1 cellular context compared by ENCODE assay signal in genomic region chr16:70712359-70712758, GRCh38.
TF ChIP-seq lines count a peak whose summit lies in the region.

No MANE protein-coding gene starts in this region.

TF ChIP-seq in HepG2, 621 proteins besides CTCF, POLR2A, EP300 and RAD21 (continued from another document):
- TF ChIP-seq SKI (IDR thresholded peaks at IDR 0.05; ENCODE audit: partially characterized antibody) (no peak), AHDC1 (CRISPR knock-in tag; IDR thresholded peaks at IDR 0.05; ENCODE audit: borderline replicate concordance) (no peak), ZBTB38 (CRISPR knock-in tag; IDR thresholded peaks at IDR 0.05) (peak; percentile 65), HES4 (CRISPR knock-in tag; IDR thresholded peaks at IDR 0.05; ENCODE audit: borderline replicate concordance) (0 out of 2 replicates have a peak, but pooled peaks have one; percentile 19), UBTF (CRISPR knock-in tag; IDR thresholded peaks at IDR 0.05) (0 out of 2 replicates have a peak, but pooled peaks have one; percentile 17), KDM5A (IDR thresholded peaks at IDR 0.05; ENCODE audit: borderline replicate concordance, low read length) (no peak), TCF12 (IDR thresholded peaks at IDR 0.05) (no peak), TCF12 (CRISPR knock-in tag; IDR thresholded peaks at IDR 0.05) (no peak), ZNF318 (CRISPR knock-in tag; IDR thresholded peaks at IDR 0.05) (0 out of 2 replicates have a peak, but pooled peaks have one; percentile 2), CEBPZ (IDR thresholded peaks at IDR 0.05; ENCODE audit: low read length) (no peak), CSRNP1 (CRISPR knock-in tag; IDR thresholded peaks at IDR 0.05) (peak; percentile 50; the same call in 1 of the 2 replicates), ZBTB4 (CRISPR knock-in tag; IDR thresholded peaks at IDR 0.05; ENCODE audit: borderline replicate concordance) (peak; percentile 18; the same call in 1 of the 2 replicates), ZNF280B (CRISPR knock-in tag; IDR thresholded peaks at IDR 0.05; ENCODE audit: borderline replicate concordance) (0 out of 2 replicates have a peak, but pooled peaks have one; percentile 18), SMAD9 (CRISPR knock-in tag; IDR thresholded peaks at IDR 0.05) (no peak), ATRX (CRISPR knock-in tag; IDR thresholded peaks at IDR 0.05; ENCODE audit: borderline replicate concordance) (no peak), ZNF678 (CRISPR knock-in tag; IDR thresholded peaks at IDR 0.05) (no peak), EED (CRISPR knock-in tag; IDR thresholded peaks at IDR 0.05) (no peak)
